In the genomic region with DNA sequence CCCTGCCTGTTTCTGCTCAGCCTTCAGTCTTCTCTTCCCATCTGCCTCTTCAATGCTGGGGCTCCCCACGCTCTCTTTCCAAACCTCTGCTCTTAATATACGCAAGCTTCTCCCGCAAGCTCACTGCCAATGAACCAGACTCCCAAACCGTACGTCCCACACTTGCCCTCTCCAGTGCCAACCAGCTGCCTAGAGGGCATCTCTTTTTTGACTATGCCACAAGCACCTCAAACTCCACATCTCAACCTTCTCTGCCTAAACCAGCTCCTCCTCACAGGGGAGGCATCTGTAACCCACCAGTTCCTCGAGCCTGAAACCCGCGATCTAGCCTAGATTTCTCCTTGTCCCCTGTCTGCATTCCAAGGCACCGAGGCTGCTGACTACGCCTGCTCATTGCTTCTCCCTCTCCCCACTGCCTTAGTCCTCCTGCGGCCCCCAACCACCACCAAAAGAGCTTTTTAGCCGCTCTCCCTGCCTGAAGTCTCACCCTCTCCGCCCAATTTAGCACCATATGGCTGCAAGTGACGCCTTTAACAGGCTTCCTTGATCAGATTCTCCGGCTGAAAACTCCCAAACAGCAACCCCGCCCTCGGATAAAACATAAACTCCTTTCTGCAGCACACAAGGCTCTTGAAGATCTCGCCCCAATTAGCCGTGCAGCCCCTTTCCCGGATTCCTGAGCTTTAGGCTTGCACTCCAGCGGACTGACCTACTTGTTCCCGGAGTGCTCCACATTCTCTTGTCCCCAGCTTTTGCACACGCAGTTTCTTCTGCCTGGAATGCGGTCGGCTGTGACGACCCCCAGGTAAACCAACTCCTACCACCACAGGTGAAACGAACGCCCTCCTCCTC, we compare ENCODE assay signal across 1 cellular context.
TF ChIP-seq lines count a peak whose summit lies in the region.

No MANE protein-coding gene starts in this region.

TF ChIP-seq in WTC11, 78 proteins besides CTCF, POLR2A, EP300 and RAD21 (continued from another document):
- TF ChIP-seq, protein P1, sequence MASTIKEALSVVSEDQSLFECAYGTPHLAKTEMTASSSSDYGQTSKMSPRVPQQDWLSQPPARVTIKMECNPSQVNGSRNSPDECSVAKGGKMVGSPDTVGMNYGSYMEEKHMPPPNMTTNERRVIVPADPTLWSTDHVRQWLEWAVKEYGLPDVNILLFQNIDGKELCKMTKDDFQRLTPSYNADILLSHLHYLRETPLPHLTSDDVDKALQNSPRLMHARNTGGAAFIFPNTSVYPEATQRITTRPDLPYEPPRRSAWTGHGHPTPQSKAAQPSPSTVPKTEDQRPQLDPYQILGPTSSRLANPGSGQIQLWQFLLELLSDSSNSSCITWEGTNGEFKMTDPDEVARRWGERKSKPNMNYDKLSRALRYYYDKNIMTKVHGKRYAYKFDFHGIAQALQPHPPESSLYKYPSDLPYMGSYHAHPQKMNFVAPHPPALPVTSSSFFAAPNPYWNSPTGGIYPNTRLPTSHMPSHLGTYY (CRISPR knock-in tag; IDR thresholded peaks at IDR 0.05) = no peak
- TF ChIP-seq, protein P2, sequence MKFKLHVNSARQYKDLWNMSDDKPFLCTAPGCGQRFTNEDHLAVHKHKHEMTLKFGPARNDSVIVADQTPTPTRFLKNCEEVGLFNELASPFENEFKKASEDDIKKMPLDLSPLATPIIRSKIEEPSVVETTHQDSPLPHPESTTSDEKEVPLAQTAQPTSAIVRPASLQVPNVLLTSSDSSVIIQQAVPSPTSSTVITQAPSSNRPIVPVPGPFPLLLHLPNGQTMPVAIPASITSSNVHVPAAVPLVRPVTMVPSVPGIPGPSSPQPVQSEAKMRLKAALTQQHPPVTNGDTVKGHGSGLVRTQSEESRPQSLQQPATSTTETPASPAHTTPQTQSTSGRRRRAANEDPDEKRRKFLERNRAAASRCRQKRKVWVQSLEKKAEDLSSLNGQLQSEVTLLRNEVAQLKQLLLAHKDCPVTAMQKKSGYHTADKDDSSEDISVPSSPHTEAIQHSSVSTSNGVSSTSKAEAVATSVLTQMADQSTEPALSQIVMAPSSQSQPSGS (CRISPR knock-in tag; IDR thresholded peaks at IDR 0.05; ENCODE audit: borderline replicate concordance, low read depth) = no peak
- TF ChIP-seq, protein P3, sequence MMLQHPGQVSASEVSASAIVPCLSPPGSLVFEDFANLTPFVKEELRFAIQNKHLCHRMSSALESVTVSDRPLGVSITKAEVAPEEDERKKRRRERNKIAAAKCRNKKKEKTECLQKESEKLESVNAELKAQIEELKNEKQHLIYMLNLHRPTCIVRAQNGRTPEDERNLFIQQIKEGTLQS (CRISPR knock-in tag; conservative IDR thresholded peaks at IDR 0.05) = no peak
- TF ChIP-seq, protein P4, sequence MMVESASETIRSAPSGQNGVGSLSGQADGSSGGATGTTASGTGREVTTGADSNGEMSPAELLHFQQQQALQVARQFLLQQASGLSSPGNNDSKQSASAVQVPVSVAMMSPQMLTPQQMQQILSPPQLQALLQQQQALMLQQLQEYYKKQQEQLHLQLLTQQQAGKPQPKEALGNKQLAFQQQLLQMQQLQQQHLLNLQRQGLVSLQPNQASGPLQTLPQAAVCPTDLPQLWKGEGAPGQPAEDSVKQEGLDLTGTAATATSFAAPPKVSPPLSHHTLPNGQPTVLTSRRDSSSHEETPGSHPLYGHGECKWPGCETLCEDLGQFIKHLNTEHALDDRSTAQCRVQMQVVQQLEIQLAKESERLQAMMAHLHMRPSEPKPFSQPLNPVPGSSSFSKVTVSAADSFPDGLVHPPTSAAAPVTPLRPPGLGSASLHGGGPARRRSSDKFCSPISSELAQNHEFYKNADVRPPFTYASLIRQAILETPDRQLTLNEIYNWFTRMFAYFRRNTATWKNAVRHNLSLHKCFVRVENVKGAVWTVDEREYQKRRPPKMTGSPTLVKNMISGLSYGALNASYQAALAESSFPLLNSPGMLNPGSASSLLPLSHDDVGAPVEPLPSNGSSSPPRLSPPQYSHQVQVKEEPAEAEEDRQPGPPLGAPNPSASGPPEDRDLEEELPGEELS (CRISPR knock-in tag; IDR thresholded peaks at IDR 0.05) = no peak
- TF ChIP-seq, protein P5, sequence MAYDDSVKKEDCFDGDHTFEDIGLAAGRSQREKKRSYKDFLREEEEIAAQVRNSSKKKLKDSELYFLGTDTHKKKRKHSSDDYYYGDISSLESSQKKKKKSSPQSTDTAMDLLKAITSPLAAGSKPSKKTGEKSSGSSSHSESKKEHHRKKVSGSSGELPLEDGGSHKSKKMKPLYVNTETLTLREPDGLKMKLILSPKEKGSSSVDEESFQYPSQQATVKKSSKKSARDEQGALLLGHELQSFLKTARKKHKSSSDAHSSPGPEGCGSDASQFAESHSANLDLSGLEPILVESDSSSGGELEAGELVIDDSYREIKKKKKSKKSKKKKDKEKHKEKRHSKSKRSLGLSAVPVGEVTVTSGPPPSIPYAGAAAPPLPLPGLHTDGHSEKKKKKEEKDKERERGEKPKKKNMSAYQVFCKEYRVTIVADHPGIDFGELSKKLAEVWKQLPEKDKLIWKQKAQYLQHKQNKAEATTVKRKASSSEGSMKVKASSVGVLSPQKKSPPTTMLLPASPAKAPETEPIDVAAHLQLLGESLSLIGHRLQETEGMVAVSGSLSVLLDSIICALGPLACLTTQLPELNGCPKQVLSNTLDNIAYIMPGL (CRISPR knock-in tag; IDR thresholded peaks at IDR 0.05) = no peak
- TF ChIP-seq TEAD4 (CRISPR knock-in tag; IDR thresholded peaks at IDR 0.05) = no peak
- TF ChIP-seq, protein P6, sequence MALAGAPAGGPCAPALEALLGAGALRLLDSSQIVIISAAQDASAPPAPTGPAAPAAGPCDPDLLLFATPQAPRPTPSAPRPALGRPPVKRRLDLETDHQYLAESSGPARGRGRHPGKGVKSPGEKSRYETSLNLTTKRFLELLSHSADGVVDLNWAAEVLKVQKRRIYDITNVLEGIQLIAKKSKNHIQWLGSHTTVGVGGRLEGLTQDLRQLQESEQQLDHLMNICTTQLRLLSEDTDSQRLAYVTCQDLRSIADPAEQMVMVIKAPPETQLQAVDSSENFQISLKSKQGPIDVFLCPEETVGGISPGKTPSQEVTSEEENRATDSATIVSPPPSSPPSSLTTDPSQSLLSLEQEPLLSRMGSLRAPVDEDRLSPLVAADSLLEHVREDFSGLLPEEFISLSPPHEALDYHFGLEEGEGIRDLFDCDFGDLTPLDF (CRISPR knock-in tag; IDR thresholded peaks at IDR 0.05) = no peak
- TF ChIP-seq, protein P7, sequence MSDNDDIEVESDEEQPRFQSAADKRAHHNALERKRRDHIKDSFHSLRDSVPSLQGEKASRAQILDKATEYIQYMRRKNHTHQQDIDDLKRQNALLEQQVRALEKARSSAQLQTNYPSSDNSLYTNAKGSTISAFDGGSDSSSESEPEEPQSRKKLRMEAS (CRISPR knock-in tag; IDR thresholded peaks at IDR 0.05) = no peak
TF ChIP-seq in WTC11: peak in this region for 0.
